ENCODE assay signal across 8 cellular contexts in genomic region chr13:87274209-87274819, GRCh38.
DNase-seq lines count a peak whose midpoint lies in the region; ATAC-seq and TF ChIP-seq lines count a peak whose summit lies in the region.

No MANE protein-coding gene starts in this region.

- DNase-seq in ACHN = peak; percentile 68
- DNase-seq in GM06990 (ENCODE audit: extremely low read depth, insufficient read length) = no peak
- DNase-seq in NB4 (ENCODE audit: low read depth) = peak; percentile 66
- peak; percentile 48 to 77 for DNase-seq in SW 1271 (lab: John Stamatoyannopoulos, UW)
- DNase-seq in glutamatergic neuron = peak; percentile 47
- DNase-seq in type B pancreatic cell (ENCODE audit: extremely low spot score, unreplicated experiment) = no peak

- H3K36me3 ChIP-seq in GM06990 (ENCODE audit: control insufficient read depth, insufficient read depth, low read length) = no peaks in the 10 kb centered on the region

- H3K27ac Mint-ChIP-seq in glutamatergic neuron (ENCODE audit: unreplicated experiment) = no peak overlapping the region
- no peak overlapping the region for H3K27ac Mint-ChIP-seq in type B pancreatic cell

- TF ChIP-seq CTCF in GM06990 (IDR thresholded peaks at IDR 0.05; ENCODE audit: insufficient read depth, low read length, poor library complexity, severe bottlenecking) (peak; percentile 43), NB4 (IDR thresholded peaks at IDR 0.05; ENCODE audit: low read depth, low read length) (peak; percentile 75), glutamatergic neuron (IDR thresholded peaks at IDR 0.05; ENCODE audit: partially characterized antibody, unreplicated experiment) (peak; percentile 69), type B pancreatic cell (conservative IDR thresholded peaks at IDR 0.05) (peak; percentile 80)

- H3K4me1 Mint-ChIP-seq in glutamatergic neuron (ENCODE audit: low read depth, unreplicated experiment) = no peaks in the 10 kb centered on the region
- H3K4me1 Mint-ChIP-seq in type B pancreatic cell (ENCODE audit: unreplicated experiment) = no peaks in the 10 kb centered on the region

- H3K9me3 Mint-ChIP-seq in glutamatergic neuron (ENCODE audit: unreplicated experiment) (no peaks in the 10 kb centered on the region), type B pancreatic cell (no peaks in the 10 kb centered on the region)

- H3K4me3 Mint-ChIP-seq in glutamatergic neuron (ENCODE audit: unreplicated experiment) = no peak overlapping the region
- no peak overlapping the region for H3K4me3 Mint-ChIP-seq in type B pancreatic cell

- H3K27me3 Mint-ChIP-seq in glutamatergic neuron (ENCODE audit: unreplicated experiment) = peaks cover 1% of the 10 kb centered on the region
- no peaks in the 10 kb centered on the region for H3K27me3 Mint-ChIP-seq in type B pancreatic cell

- in situ Hi-C loops in ACHN (cut with HindIII; ENCODE audit: low pct_ligation_motif_present, low pct_unique_long_range_greater_than_20kb, low sequenced_read_pairs) = no loop called here

- TF ChIP-seq POLR2A in NB4 (IDR thresholded peaks at IDR 0.05; ENCODE audit: extremely low read depth, insufficient read length) = no peak

- H3K4me3 ChIP-seq in GM06990 (replicated peaks; ENCODE audit: low read depth, low read length) = no peak overlapping the region
- H3K4me3 ChIP-seq in NB4 (ENCODE audit: low read depth, low read length) = no peak overlapping the region

- H3K27me3 ChIP-seq in GM06990 (replicated peaks; ENCODE audit: control insufficient read depth, insufficient read depth, low read length) = no peaks in the 10 kb centered on the region

- ATAC-seq in GM19328 (IDR thresholded peaks at IDR 0.05; ENCODE audit: unreplicated experiment) (no peak), GM21447 (IDR thresholded peaks at IDR 0.05; ENCODE audit: unreplicated experiment) (no peak)

- H3K36me3 Mint-ChIP-seq in glutamatergic neuron (ENCODE audit: unreplicated experiment) (no peaks in the 10 kb centered on the region), type B pancreatic cell (no peaks in the 10 kb centered on the region)

Comparison
In these comparisons a context has a peak if more than half of its experiments do, and no peak if none do; other contexts are left out.
1. DNase-seq: peak in ACHN (single experiment), NB4 (single experiment), SW 1271 (2 of 2) and glutamatergic neuron (single experiment); none in GM06990 (single experiment) and type B pancreatic cell (single experiment).
2. Peak in every context shown above with its lines, with median percentiles within 50 percentile points of each other: CTCF ChIP-seq.